33 cellular contexts compared by ENCODE assay signal in genomic region chr13:90217275-90217674, GRCh38.
A peak's percentile ranks its signal among the peaks of the same experiment; 100 is the strongest.
DNase-seq lines count a peak whose midpoint lies in the region; ATAC-seq, FAIRE-seq and TF ChIP-seq lines count a peak whose summit lies in the region.
"Had no signal": no experiment of that assay in that cellular context is flagged by ENCODE, and none has a peak within 500 bp of the region (broad histone marks: within the 10 kb centered on the region; RNA-seq: fewer than 3 reads in every experiment).

No MANE protein-coding gene starts in this region.

- no peaks in the 10 kb centered on the region for H3K27me3 Mint-ChIP-seq in WTC11 (ENCODE audit: low read depth)
- H3K27me3 Mint-ChIP-seq in CD8-positive, alpha-beta T cell (ENCODE audit: low read depth): no peaks in the 10 kb centered on the region
- H3K27me3 Mint-ChIP-seq: B cell; CD4-positive, alpha-beta memory T cell; CD4-positive, alpha-beta T cell; CD4-positive, CD25-positive, alpha-beta regulatory T cell; CD8-positive, alpha-beta memory T cell had no signal

- no peaks in the 10 kb centered on the region for H3K4me1 ChIP-seq in CD8-positive, alpha-beta T cell (ENCODE audit: insufficient read depth, low read length)
- H3K4me1 ChIP-seq: A549, BE2C, Caco-2 had no signal

- H3K9me3 Mint-ChIP-seq in WTC11: peaks cover 17% of the 10 kb centered on the region
- H3K9me3 Mint-ChIP-seq in CD8-positive, alpha-beta T cell: peaks cover 11% of the 10 kb centered on the region

- no peak for ATAC-seq in WTC11
- no peak for ATAC-seq in CD8-positive, alpha-beta T cell
- ATAC-seq: A549 had no signal

- no peak overlapping the region for H3K27ac ChIP-seq in CD8-positive, alpha-beta T cell (ENCODE audit: low read depth, low read length)
- H3K27ac ChIP-seq: 22Rv1; A549; BLaER1; BLaER1 treated with 17β-estradiol and CSF1 and Interleukin-3, amounts not matched to agents 10 nM and 100 nM; C4-2B had no signal

- no peaks in the 10 kb centered on the region for H3K36me3 ChIP-seq in MG63
- no peaks in the 10 kb centered on the region for H3K36me3 ChIP-seq in CD8-positive, alpha-beta T cell (ENCODE audit: insufficient read depth, low read length)
- H3K36me3 ChIP-seq: BE2C; BLaER1; BLaER1 treated with 17β-estradiol and CSF1 and Interleukin-3, amounts not matched to agents 10 nM and 100 nM had no signal

- CTCF ChIA-PET in WTC11 (lab: Charles Lee): no interaction called here
- CTCF ChIA-PET in CD8-positive, alpha-beta T cell (lab: Charles Lee): no interaction called here

- peak; percentile 45 for FAIRE-seq in H54 (lab: Jason Lieb, UNC)
- FAIRE-seq: A549, D721Med had no signal

- no peak overlapping the region for H3K4me3 Mint-ChIP-seq in WTC11
- no peak overlapping the region for H3K4me3 Mint-ChIP-seq in CD8-positive, alpha-beta T cell
- H3K4me3 Mint-ChIP-seq: B cell; CD14-positive monocyte; CD4-positive, alpha-beta memory T cell; CD4-positive, alpha-beta T cell; CD4-positive, CD25-positive, alpha-beta regulatory T cell; CD8-positive, alpha-beta memory T cell had no signal

- H3K4me3 ChIP-seq in MG63: no peak overlapping the region
- no peak overlapping the region for H3K4me3 ChIP-seq in CD8-positive, alpha-beta T cell (ENCODE audit: low read depth, low read length)
- H3K4me3 ChIP-seq: A549; BLaER1; BLaER1 treated with 17β-estradiol and CSF1 and Interleukin-3, amounts not matched to agents 10 nM and 100 nM had no signal

- H3K27ac Mint-ChIP-seq in WTC11: no peak overlapping the region
- H3K27ac Mint-ChIP-seq in CD8-positive, alpha-beta T cell: no peak overlapping the region
- H3K27ac Mint-ChIP-seq: B cell; CD14-positive monocyte; CD4-positive, alpha-beta memory T cell; CD4-positive, alpha-beta T cell; CD4-positive, CD25-positive, alpha-beta regulatory T cell; CD8-positive, alpha-beta memory T cell had no signal

- TF ChIP-seq POLR2A in H54 (IDR thresholded peaks at IDR 0.05; ENCODE audit: low read depth, low read length): no peak

- no peaks in the 10 kb centered on the region for H3K4me1 Mint-ChIP-seq in WTC11
- no peaks in the 10 kb centered on the region for H3K4me1 Mint-ChIP-seq in CD8-positive, alpha-beta T cell (ENCODE audit: low read depth)
- H3K4me1 Mint-ChIP-seq: B cell; CD14-positive monocyte; CD4-positive, alpha-beta memory T cell; CD4-positive, CD25-positive, alpha-beta regulatory T cell; CD8-positive, alpha-beta memory T cell had no signal

- intact Hi-C loops in CD8-positive, alpha-beta T cell (cut with DNase I, micrococcal nuclease): no loop called here

- H3K27me3 ChIP-seq in MG63: no peaks in the 10 kb centered on the region
- H3K27me3 ChIP-seq in CD8-positive, alpha-beta T cell (ENCODE audit: insufficient read depth, low read length): no peaks in the 10 kb centered on the region
- H3K27me3 ChIP-seq: BE2C; BLaER1; BLaER1 treated with 17β-estradiol and CSF1 and Interleukin-3, amounts not matched to agents 10 nM and 100 nM had no signal

- POLR2A ChIA-PET in WTC11 (lab: Charles Lee): no interaction called here
- POLR2A ChIA-PET in CD8-positive, alpha-beta T cell (lab: Charles Lee): no interaction called here

- no peak for TF ChIP-seq CTCF in WTC11 (IDR thresholded peaks at IDR 0.05)
- TF ChIP-seq CTCF in CD8-positive, alpha-beta T cell (IDR thresholded peaks at IDR 0.05): no peak

- peaks cover 4% of the 10 kb centered on the region; the same call in 1 of the 2 replicates for H3K9me3 ChIP-seq in MG63
- no peaks in the 10 kb centered on the region for H3K9me3 ChIP-seq in CD8-positive, alpha-beta T cell (ENCODE audit: low read length)
- H3K9me3 ChIP-seq: A549, BE2C, Caco-2 had no signal

- DNase-seq in H54 (ENCODE audit: insufficient read length, low spot score) (no peak), WTC11 (ENCODE audit: low spot score) (no peak), amniotic epithelial cell (ENCODE audit: low read depth) (peak; percentile 27), MG63 (no peak)
- DNase-seq in stimulated activated CD4-positive, alpha-beta T cell treated with anti-CD3 and anti-CD28 coated beads, Interleukin-4, amount 100 ng/mL, for 1 hour: no peak
- no peak for DNase-seq in CD8-positive, alpha-beta T cell
- DNase-seq: 8988T; ACHN; AML-193; BE2C; C1 segment of cervical spinal cord; Caco-2; Calu3; CD4-positive, alpha-beta memory T cell; CD4-positive, alpha-beta T cell; CD4-positive, CD25-positive, alpha-beta regulatory T cell; CD8-positive, alpha-beta memory T cell; COR-L47; DMS 273 treated with DMSO at 0.1 percent for 48 hours; DMS153; DMS53; DMS79; DMS79 treated with DMSO at 0.1 percent for 48 hours; DND-41; EL had no signal

- H3K36me3 Mint-ChIP-seq in WTC11: peaks cover 5% of the 10 kb centered on the region; the same call in 1 of the 2 replicates
- no peaks in the 10 kb centered on the region for H3K36me3 Mint-ChIP-seq in CD8-positive, alpha-beta T cell
- H3K36me3 Mint-ChIP-seq: CD14-positive monocyte; CD4-positive, alpha-beta memory T cell; CD4-positive, CD25-positive, alpha-beta regulatory T cell; CD8-positive, alpha-beta memory T cell had no signal

TF ChIP-seq in WTC11, 78 proteins besides CTCF, POLR2A, EP300 and RAD21:
- TF ChIP-seq ZNF317 (CRISPR knock-in tag; IDR thresholded peaks at IDR 0.05; ENCODE audit: borderline replicate concordance, low read depth) (peak; percentile 90), TEAD1 (CRISPR knock-in tag; IDR thresholded peaks at IDR 0.05) (no peak)
TF ChIP-seq in WTC11: peak in this region for 1.
